ENCODE assay signal across 9 cellular contexts in the genomic region with DNA sequence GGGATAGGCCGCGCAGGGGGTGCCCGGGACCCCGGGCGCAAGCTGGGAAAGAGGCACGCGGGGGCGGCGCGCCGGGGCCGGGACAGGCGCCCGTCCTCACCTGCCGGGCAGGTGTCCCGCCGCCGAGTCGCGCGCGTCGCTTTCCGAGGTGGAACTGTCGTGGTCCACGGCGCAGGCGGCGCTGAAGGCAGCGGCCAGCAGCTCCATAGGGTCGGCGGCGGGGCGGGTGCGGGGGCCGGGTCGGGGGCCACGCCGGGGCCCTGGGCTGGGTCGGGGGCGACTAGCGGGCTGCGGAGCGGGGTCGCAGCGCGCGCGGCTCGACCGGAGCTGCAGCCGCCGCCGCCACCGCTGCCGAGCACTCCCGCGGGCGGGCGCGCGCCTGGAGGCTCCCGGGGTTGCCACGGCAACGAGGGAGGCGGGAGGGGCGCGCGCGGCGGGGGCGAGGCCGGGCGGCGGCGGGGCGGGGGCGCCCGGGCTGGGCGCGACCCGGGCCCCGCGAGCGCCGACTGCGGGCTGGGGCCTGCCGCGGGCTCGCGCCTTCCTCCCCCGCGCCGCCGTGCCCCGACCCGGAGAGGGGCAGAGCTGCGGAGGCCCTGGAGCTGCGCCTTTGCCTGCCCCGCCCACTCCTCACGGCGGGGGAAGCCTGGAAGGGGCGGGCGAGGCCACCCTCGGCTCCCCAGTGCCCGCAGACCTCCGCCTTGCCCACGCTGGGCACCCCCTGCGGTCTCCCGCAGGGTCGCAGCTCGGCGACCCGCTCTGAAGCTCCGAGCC. TPM values are rescaled to one million over a fixed set of nuclear protein-coding genes. Genes with fewer than 3 reads are reported as not detected.
DNase-seq lines count a peak whose midpoint lies in the region; ATAC-seq and TF ChIP-seq lines count a peak whose summit lies in the region.
"Had no signal": no experiment of that assay in that cellular context is flagged by ENCODE, and none has a peak within 500 bp of the region (broad histone marks: within the 10 kb centered on the region; RNA-seq: fewer than 3 reads in every experiment).

No MANE protein-coding gene starts in this region.

- H3K79me1 ChIP-seq in trophoblast cell (ENCODE audit: low read length) = no peaks in the 10 kb centered on the region

- H3K4me1 ChIP-seq in esophagus muscularis mucosa (peaks cover 13 to 23% (median 21%) of the 10 kb centered on the region in 4 donors), trophoblast cell (ENCODE audit: control insufficient read depth in 1 of 2, insufficient read depth in 2 of 2, low read length in 2 of 2) (peaks cover 6 to 14% of the 10 kb centered on the region in 2 experiments)

- no peak overlapping the region for H3K4me3 Mint-ChIP-seq in activated T-helper 2 cell treated with anti-CD3 and anti-CD28 coated beads, Interferon-gamma antibody, Interleukin-2, Interleukin-4, amounts not matched to agents 10 μg/mL and 5 μg/mL and 100 μg/mL, durations not matched to agents 14 hours and 24 hours and 36 hours (ENCODE audit: low read depth)

- H2AK5ac ChIP-seq in trophoblast cell (ENCODE audit: low read length) = no peak overlapping the region

- H3K18ac ChIP-seq in trophoblast cell (ENCODE audit: low read length) = no peak overlapping the region

- H3K27ac ChIP-seq in esophagus muscularis mucosa (replicated peaks in 1 of 4) (no peak overlapping the region), trophoblast cell (ENCODE audit: low read depth, low read length) (no peak overlapping the region)

- peaks cover 0 to 5% (median 2%) of the 10 kb centered on the region in 4 donors for H3K9me3 ChIP-seq in esophagus muscularis mucosa
- H3K9me3 ChIP-seq in trophoblast cell (ENCODE audit: insufficient read depth, low read depth, low read length) = peaks cover 13% of the 10 kb centered on the region

- peaks cover 8% of the 10 kb centered on the region for H3K4me1 Mint-ChIP-seq in activated T-helper 2 cell treated with anti-CD3 and anti-CD28 coated beads, Interferon-gamma antibody, Interleukin-2, Interleukin-4, amounts not matched to agents 10 μg/mL and 5 μg/mL and 100 μg/mL, durations not matched to agents 14 hours and 24 hours and 36 hours (ENCODE audit: low read depth)

- H3K27me3 ChIP-seq in esophagus muscularis mucosa (peaks cover 0 to 81% (median 24%) of the 10 kb centered on the region in 4 donors), trophoblast cell (ENCODE audit: insufficient read depth, low read length) (peaks cover 48% of the 10 kb centered on the region)

- no peak overlapping the region for H2BK12ac ChIP-seq in trophoblast cell (ENCODE audit: low read length)

- H3K4me2 ChIP-seq in trophoblast cell (ENCODE audit: low read length) = peak overlapping the region; percentile 71

- H3K79me2 ChIP-seq in trophoblast cell (ENCODE audit: control insufficient read depth, insufficient read depth, low read length, poor library complexity) = no peaks in the 10 kb centered on the region

- H3K14ac ChIP-seq in trophoblast cell (ENCODE audit: low read length) = no peak overlapping the region

- H3K23ac ChIP-seq in trophoblast cell (ENCODE audit: low read length) = no peak overlapping the region

- H2AFZ ChIP-seq in trophoblast cell (ENCODE audit: insufficient read depth, low read length, poor library complexity) = no peak overlapping the region

- H3K4me3 ChIP-seq in esophagus muscularis mucosa (peak overlapping the region; percentile 44 to 55 (median 48)), trophoblast cell (ENCODE audit: low read depth, low read length) (peak overlapping the region; percentile 51)

- intact Hi-C loops in esophagus muscularis mucosa (cut with DNase I) = no loop called here
- intact Hi-C loops in activated T-helper 2 cell treated with anti-CD3 and anti-CD28 coated beads, Interferon-gamma antibody, Interleukin-2, Interleukin-4, amounts not matched to agents 10 μg/mL and 5 μg/mL and 100 μg/mL, durations not matched to agents 14 hours and 24 hours and 36 hours (cut with micrococcal nuclease) = no loop called here

- peak; percentile 39 for DNase-seq in GM03348 (ENCODE audit: low spot score)
- DNase-seq in NCI-H748 treated with DMSO at 0.1 percent for 48 hours (lab: John Stamatoyannopoulos, UW) = peak; percentile 10
- no peak for DNase-seq in esophagus muscularis mucosa (ENCODE audit: extremely low spot score)
- no peak for DNase-seq in trophoblast cell
- DNase-seq in OCI-M1 (lab: John Stamatoyannopoulos, UW) = no peak
- no peak for DNase-seq in activated T-helper 2 cell treated with anti-CD3 and anti-CD28 coated beads, Interferon-gamma antibody, Interleukin-2, Interleukin-4, amounts not matched to agents 10 μg/mL and 5 μg/mL and 100 μg/mL, durations not matched to agents 14 hours and 24 hours and 36 hours (ENCODE audit: low spot score)
- DNase-seq: activated CD4-positive, CD25-positive, alpha-beta regulatory T cell had no signal

- 0% methylated on average over 9 of the region's 115 CpGs for WGBS in esophagus muscularis mucosa
- no CpG with 5 or more reads among the region's 115 CpGs for WGBS in trophoblast cell (ENCODE audit: extremely low coverage, insufficient coverage, insufficient read length)

- H3K36me3 ChIP-seq in esophagus muscularis mucosa (no peaks in the 10 kb centered on the region), trophoblast cell (ENCODE audit: control insufficient read depth in 1 of 2, insufficient read depth in 2 of 2, low read length in 2 of 2) (no peaks in the 10 kb centered on the region)

- H3K9me3 Mint-ChIP-seq in activated T-helper 2 cell treated with anti-CD3 and anti-CD28 coated beads, Interferon-gamma antibody, Interleukin-2, Interleukin-4, amounts not matched to agents 10 μg/mL and 5 μg/mL and 100 μg/mL, durations not matched to agents 14 hours and 24 hours and 36 hours = no peaks in the 10 kb centered on the region

- no peak overlapping the region for H2BK5ac ChIP-seq in trophoblast cell (ENCODE audit: low read depth, low read length, poor library complexity)

- H3K4ac ChIP-seq in trophoblast cell (ENCODE audit: low read depth, low read length) = no peak overlapping the region

- TF ChIP-seq CTCF in esophagus muscularis mucosa (IDR thresholded peaks at IDR 0.05) = no peak

- H3K27me3 Mint-ChIP-seq in activated T-helper 2 cell treated with anti-CD3 and anti-CD28 coated beads, Interferon-gamma antibody, Interleukin-2, Interleukin-4, amounts not matched to agents 10 μg/mL and 5 μg/mL and 100 μg/mL, durations not matched to agents 14 hours and 24 hours and 36 hours (ENCODE audit: low read depth) = peaks cover 56% of the 10 kb centered on the region

- H2BK120ac ChIP-seq in trophoblast cell (ENCODE audit: insufficient read depth, low read length, poor library complexity) = no peak overlapping the region

- H4K91ac ChIP-seq in trophoblast cell (ENCODE audit: low read depth, low read length) = no peak overlapping the region

- peaks cover 4% of the 10 kb centered on the region for H3K36me3 Mint-ChIP-seq in activated T-helper 2 cell treated with anti-CD3 and anti-CD28 coated beads, Interferon-gamma antibody, Interleukin-2, Interleukin-4, amounts not matched to agents 10 μg/mL and 5 μg/mL and 100 μg/mL, durations not matched to agents 14 hours and 24 hours and 36 hours (ENCODE audit: low read depth)

- ATAC-seq in HG03521 (IDR thresholded peaks at IDR 0.05; ENCODE audit: unreplicated experiment) (no peak), GM19397 (IDR thresholded peaks at IDR 0.05; ENCODE audit: unreplicated experiment) (no peak)

- no peak for TF ChIP-seq EP300 in esophagus muscularis mucosa (IDR thresholded peaks at IDR 0.05)

- no peak overlapping the region for H4K12ac ChIP-seq in trophoblast cell (ENCODE audit: low read depth, low read length)

- no peak overlapping the region for H3K27ac Mint-ChIP-seq in activated T-helper 2 cell treated with anti-CD3 and anti-CD28 coated beads, Interferon-gamma antibody, Interleukin-2, Interleukin-4, amounts not matched to agents 10 μg/mL and 5 μg/mL and 100 μg/mL, durations not matched to agents 14 hours and 24 hours and 36 hours

- no peak overlapping the region for H4K8ac ChIP-seq in trophoblast cell (ENCODE audit: low read depth, low read length)

- H3K9ac ChIP-seq in trophoblast cell (ENCODE audit: low read length) = no peak overlapping the region

- TF ChIP-seq POLR2A in esophagus muscularis mucosa (IDR thresholded peaks at IDR 0.05; ENCODE audit: low read depth) = no peak

RNA-seq across cellular contexts. Expression of gene SNORC, which starts 57.9 kb away (rescaled TPM):
- total RNA-seq in esophagus muscularis mucosa = 1 to 10 TPM in 2 of 4 donors, under 1 TPM in 2; 0.45 to 2.5 (median 1.4) TPM
- 2.8 and 3.2 TPM in 2 replicates for polyA plus RNA-seq in trophoblast cell (2013)
- 1.9 and 3.2 TPM in 2 replicates for total RNA-seq in activated T-helper 2 cell treated with anti-CD3 and anti-CD28 coated beads, Interferon-gamma antibody, Interleukin-2, Interleukin-4, amounts not matched to agents 10 μg/mL and 5 μg/mL and 100 μg/mL, durations not matched to agents 14 hours and 24 hours and 36 hours

Comparison
In these comparisons a context has a peak if more than half of its experiments do, and no peak if none do; other contexts are left out.
1. DNase-seq: peak in GM03348 (single experiment) and NCI-H748 treated with DMSO at 0.1 percent for 48 hours (single experiment); none in esophagus muscularis mucosa (single experiment), trophoblast cell (0 of 2), OCI-M1 (single experiment) and activated T-helper 2 cell treated with anti-CD3 and anti-CD28 coated beads, Interferon-gamma antibody, Interleukin-2, Interleukin-4, amounts not matched to agents 10 μg/mL and 5 μg/mL and 100 μg/mL, durations not matched to agents 14 hours and 24 hours and 36 hours (single experiment).